Comparison of ENCODE assay signal across 15 cellular contexts in the genomic region with DNA sequence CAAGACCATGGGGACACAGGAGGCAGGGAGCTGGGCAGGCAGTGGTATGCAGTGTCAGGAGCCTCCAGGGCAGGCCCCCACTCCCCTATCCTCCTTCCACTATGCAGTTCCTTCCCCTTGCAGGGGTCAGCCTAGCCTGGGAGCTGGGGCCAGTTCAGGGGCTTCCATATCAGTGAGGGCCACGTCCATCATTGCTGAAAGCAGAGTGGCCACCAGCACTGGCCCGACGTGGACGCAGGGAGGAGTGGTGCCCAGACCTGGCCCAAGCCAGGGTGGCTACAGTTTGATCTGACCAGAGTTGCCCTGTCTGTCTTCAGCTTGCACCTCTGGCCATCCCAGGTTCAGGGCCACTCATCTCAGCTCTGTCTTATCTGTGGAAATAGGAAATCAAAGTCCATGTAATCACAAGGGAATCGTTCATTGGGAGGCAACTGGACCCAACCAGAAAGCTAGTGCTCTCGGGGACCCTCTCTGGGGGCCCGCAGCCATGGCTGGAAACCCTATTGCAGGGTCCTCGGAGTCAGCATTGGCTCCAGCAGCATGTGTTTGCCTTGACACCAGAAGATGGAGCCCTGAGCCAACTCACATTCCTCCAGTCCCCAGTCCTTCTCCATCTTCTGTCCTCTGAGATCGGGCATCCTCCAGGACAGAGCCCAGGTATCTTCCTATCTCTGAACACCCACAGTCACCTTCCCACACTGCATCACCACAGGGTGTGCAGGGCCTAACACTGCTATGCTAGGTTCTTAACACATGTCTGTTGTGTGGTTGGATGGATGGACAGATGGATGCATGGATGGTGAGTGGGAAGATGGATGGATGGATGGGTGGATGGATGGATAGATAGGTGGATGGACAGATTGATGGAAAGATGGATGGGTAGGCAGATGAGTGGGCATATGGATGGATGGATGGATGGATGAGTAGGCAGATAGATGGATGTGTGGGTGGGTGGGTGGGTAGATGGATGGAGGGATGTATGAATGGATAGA.
A peak's percentile ranks its signal among the peaks of the same experiment; 100 is the strongest.
DNase-seq lines count a peak whose midpoint lies in the region; ATAC-seq and TF ChIP-seq lines count a peak whose summit lies in the region.
"Had no signal": no experiment of that assay in that cellular context is flagged by ENCODE, and none has a peak within 500 bp of the region (broad histone marks: within the 10 kb centered on the region; RNA-seq: fewer than 3 reads in every experiment).

No MANE protein-coding gene starts in this region.

- H3K27me3 ChIP-seq in spleen (replicated peaks in 1 of 7) = peaks cover 0 to 47% (median 0%) of the 10 kb centered on the region in 7 donors
- H3K27me3 ChIP-seq: BLaER1 treated with 17β-estradiol and CSF1 and Interleukin-3, amounts not matched to agents 10 nM and 100 nM had no signal

- no peaks in the 10 kb centered on the region for H3K36me3 ChIP-seq in spleen
- H3K36me3 ChIP-seq: BLaER1 treated with 17β-estradiol and CSF1 and Interleukin-3, amounts not matched to agents 10 nM and 100 nM had no signal

- no peak overlapping the region for H3K4me3 ChIP-seq in spleen
- H3K4me3 ChIP-seq: BLaER1 treated with 17β-estradiol and CSF1 and Interleukin-3, amounts not matched to agents 10 nM and 100 nM had no signal

- peak; percentile 1 for DNase-seq in SIG-M5 treated with dmso at 0.1 percent for 504 hours (lab: John Stamatoyannopoulos, UW; ENCODE audit: unreplicated experiment)
- DNase-seq in SIG-M5 (lab: John Stamatoyannopoulos, UW) = no peak
- DNase-seq in NCI-H69 (lab: John Stamatoyannopoulos, UW) = peak; percentile 17
- peak; percentile 75 for DNase-seq in iPS-NIHi7 (ENCODE audit: extremely low spot score)
- DNase-seq in spleen = peak; percentile 42
- no peak for DNase-seq in AG20443 (ENCODE audit: low spot score)
- no peak for DNase-seq in NCI-H748 treated with DMSO at 0.1 percent for 48 hours (lab: John Stamatoyannopoulos, UW)
- DNase-seq: activated naive CD8-positive, alpha-beta T cell treated with anti-CD3 and anti-CD28 coated beads for 36 hours; Calu3; MV-4-11; NCI-H187; retina had no signal

- H3K9me3 ChIP-seq in spleen = peaks cover 0 to 10% (median 3%) of the 10 kb centered on the region in 8 donors

- 64 to 84% (median 72%) methylated on average over 8 to 9 of the region's 9 CpGs for WGBS in spleen, 5 donors

- no peaks in the 10 kb centered on the region for H3K4me1 ChIP-seq in spleen

- TF ChIP-seq CTCF in spleen (IDR thresholded peaks at IDR 0.05 in 8 of 11, conservative IDR thresholded peaks at IDR 0.05 in 3 of 11) = no peak

- no peak for ATAC-seq in GM21528 (IDR thresholded peaks at IDR 0.05; ENCODE audit: low FRiP score, unreplicated experiment)

- no peak overlapping the region for H3K27ac ChIP-seq in spleen
- H3K27ac ChIP-seq: BLaER1 treated with 17β-estradiol and CSF1 and Interleukin-3, amounts not matched to agents 10 nM and 100 nM; RWPE1 had no signal

- intact Hi-C loops in spleen (cut with DNase I; ENCODE audit: low total_unique reads) = no loop called here

- no peak for TF ChIP-seq POLR2A in spleen (IDR thresholded peaks at IDR 0.05)

Comparison
In these comparisons a context has a peak if more than half of its experiments do, and no peak if none do; other contexts are left out.
1. DNase-seq: peak in SIG-M5 treated with dmso at 0.1 percent for 504 hours (single experiment), NCI-H69 (single experiment), iPS-NIHi7 (single experiment) and spleen (single experiment); none in SIG-M5 (single experiment), AG20443 (single experiment) and NCI-H748 treated with DMSO at 0.1 percent for 48 hours (single experiment).